ENCODE assay signal across 8 cellular contexts in genomic region chr13:80338781-80339577, GRCh38. TPM values are rescaled to one million over a fixed set of nuclear protein-coding genes. Genes with fewer than 3 reads are reported as not detected.
DNase-seq lines count a peak whose midpoint lies in the region; ATAC-seq and TF ChIP-seq lines count a peak whose summit lies in the region.

No MANE protein-coding gene starts in this region.

- no peaks in the 10 kb centered on the region for H3K9me3 ChIP-seq in neuron (ENCODE audit: low read length)

- H3K4me1 Mint-ChIP-seq in glutamatergic neuron (ENCODE audit: low read depth, unreplicated experiment) = peaks cover 15% of the 10 kb centered on the region

- H3K36me3 ChIP-seq in neuron (ENCODE audit: insufficient read depth, low read length) = peaks cover 18% of the 10 kb centered on the region

- peaks cover 6% of the 10 kb centered on the region for H3K27me3 Mint-ChIP-seq in glutamatergic neuron (ENCODE audit: unreplicated experiment)

- DNase-seq in stimulated activated CD4-positive, alpha-beta T cell treated with anti-CD3 and anti-CD28 coated beads, Interleukin-2, amount 100 ng/mL, for 24 hours = peak; percentile 17
- DNase-seq in stimulated activated CD4-positive, alpha-beta T cell treated with anti-CD3 and anti-CD28 coated beads, Interleukin-12 subunit alpha, Interleukin-12 subunit beta, amount 100 ng/mL, for 4 hours = no peak
- DNase-seq in LHCN-M2 (ENCODE audit: low read depth) (peak; percentile 85), glutamatergic neuron (peak; percentile 65), NCI-H2029 (lab: John Stamatoyannopoulos, UW) (no peak)
- DNase-seq in activated T-cell treated with anti-CD3 and anti-CD28 coated beads, Interleukin-2, amount 50 U/mL, for 48 hours = peak; percentile 28 to 34

- no peaks in the 10 kb centered on the region for H3K27me3 ChIP-seq in neuron (ENCODE audit: insufficient read depth, low read length)

- H3K36me3 Mint-ChIP-seq in glutamatergic neuron (ENCODE audit: unreplicated experiment) = no peaks in the 10 kb centered on the region

- no peak for TF ChIP-seq CTCF in glutamatergic neuron (IDR thresholded peaks at IDR 0.05; ENCODE audit: partially characterized antibody, unreplicated experiment)

- no peak overlapping the region for H3K4me3 Mint-ChIP-seq in glutamatergic neuron (ENCODE audit: unreplicated experiment)

- H3K27ac Mint-ChIP-seq in glutamatergic neuron (ENCODE audit: unreplicated experiment) = no peak overlapping the region

- ATAC-seq in GM19328 (IDR thresholded peaks at IDR 0.05; ENCODE audit: unreplicated experiment) = no peak

- H2AFZ ChIP-seq in neuron (ENCODE audit: low read depth, low read length) = no peak overlapping the region

- H3K4me3 ChIP-seq in neuron (ENCODE audit: low read length) = peak overlapping the region; percentile 54

- H3K4me1 ChIP-seq in neuron (ENCODE audit: insufficient read depth, low read length) = peaks cover 38% of the 10 kb centered on the region

- H3K9me3 Mint-ChIP-seq in glutamatergic neuron (ENCODE audit: unreplicated experiment) = peaks cover 3% of the 10 kb centered on the region

RNA-seq across cellular contexts. Expression of gene SPRY2, which starts 1.9 kb away (rescaled TPM):
- total RNA-seq in LHCN-M2 (2014; rRNA removed) (34.6 and 43.9 TPM in 2 replicates), glutamatergic neuron (ENCODE audit: unreplicated experiment) (29.3 TPM)
- 11.1 TPM for polyA plus RNA-seq in LHCN-M2 (2012)

Comparison
In these comparisons a context has a peak if more than half of its experiments do, and no peak if none do; other contexts are left out.
1. DNase-seq: peak in stimulated activated CD4-positive, alpha-beta T cell treated with anti-CD3 and anti-CD28 coated beads, Interleukin-2, amount 100 ng/mL, for 24 hours (2 of 2), LHCN-M2 (single experiment), activated T-cell treated with anti-CD3 and anti-CD28 coated beads, Interleukin-2, amount 50 U/mL, for 48 hours (2 of 2) and glutamatergic neuron (single experiment); none in stimulated activated CD4-positive, alpha-beta T cell treated with anti-CD3 and anti-CD28 coated beads, Interleukin-12 subunit alpha, Interleukin-12 subunit beta, amount 100 ng/mL, for 4 hours (single experiment) and NCI-H2029 (single experiment).